Comparison of ENCODE assay signal across 8 cellular contexts in genomic region chr11:44596541-44597276, GRCh38. TPM values are rescaled to one million over a fixed set of nuclear protein-coding genes. Genes with fewer than 3 reads are reported as not detected.
A peak's percentile ranks its signal among the peaks of the same experiment; 100 is the strongest.
DNase-seq lines count a peak whose midpoint lies in the region; ATAC-seq, FAIRE-seq and TF ChIP-seq lines count a peak whose summit lies in the region.

No MANE protein-coding gene starts in this region.

- H3K4me3 ChIP-seq in endodermal cell (ENCODE audit: low read length): no peak overlapping the region

- H3K27ac ChIP-seq in endodermal cell (ENCODE audit: low read depth, low read length): no peak overlapping the region

- H3K4me1 ChIP-seq in endodermal cell (ENCODE audit: control insufficient read depth, insufficient read depth, low read length): no peaks in the 10 kb centered on the region

- no peaks in the 10 kb centered on the region for H3K36me3 ChIP-seq in endodermal cell (ENCODE audit: control insufficient read depth, insufficient read depth, low read length)

- peak; percentile 23; the same call in 1 of the 2 replicates for TF ChIP-seq POLR2A in GM12892 (IDR thresholded peaks at IDR 0.05; ENCODE audit: low read depth, low read length)

- H3K27ac Mint-ChIP-seq in endodermal cell (peak overlapping the region; percentile 35), osteocyte (ENCODE audit: unreplicated experiment) (no peak overlapping the region)

- peak; percentile 39 for ATAC-seq in HG02938 (IDR thresholded peaks at IDR 0.05; ENCODE audit: unreplicated experiment)

- FAIRE-seq in GM12892 (lab: Jason Lieb, UNC): peak; percentile 100

- H3K9ac ChIP-seq in endodermal cell (ENCODE audit: extremely low read depth, low read length, poor library complexity, severe bottlenecking): no peak overlapping the region

- no peak overlapping the region for H3K4me3 Mint-ChIP-seq in endodermal cell
- no peak overlapping the region for H3K4me3 Mint-ChIP-seq in osteocyte (ENCODE audit: unreplicated experiment)

- H3K4me1 Mint-ChIP-seq in endodermal cell: peaks cover 5% of the 10 kb centered on the region
- peaks cover 49% of the 10 kb centered on the region for H3K4me1 Mint-ChIP-seq in osteocyte (ENCODE audit: unreplicated experiment)

- no peaks in the 10 kb centered on the region for H3K27me3 Mint-ChIP-seq in endodermal cell (ENCODE audit: insufficient read depth)
- H3K27me3 Mint-ChIP-seq in osteocyte (ENCODE audit: unreplicated experiment): no peaks in the 10 kb centered on the region

- no peaks in the 10 kb centered on the region for H3K9me3 ChIP-seq in endodermal cell (ENCODE audit: control insufficient read depth, low read length)

- no peaks in the 10 kb centered on the region for H3K36me3 Mint-ChIP-seq in endodermal cell (ENCODE audit: low read depth)
- no peaks in the 10 kb centered on the region for H3K36me3 Mint-ChIP-seq in osteocyte (ENCODE audit: unreplicated experiment)

- TF ChIP-seq CTCF in endodermal cell (conservative IDR thresholded peaks at IDR 0.05): no peak
- TF ChIP-seq CTCF in osteocyte (IDR thresholded peaks at IDR 0.05): no peak

- WGBS in endodermal cell (ENCODE audit: insufficient coverage in 1 of 2, insufficient read length in 1 of 2), 2 experiments: 83 to 97% methylated on average over 11 to 12 of the region's 12 CpGs

- no peaks in the 10 kb centered on the region for H3K27me3 ChIP-seq in endodermal cell (ENCODE audit: control insufficient read depth, insufficient read depth, low read length, poor library complexity, severe bottlenecking)

- DNase-seq in GM12892 (ENCODE audit: insufficient read length) (peak; percentile 58), endodermal cell (peak; percentile 70), osteocyte (ENCODE audit: extremely low spot score, unreplicated experiment) (no peak), SHP77 (lab: John Stamatoyannopoulos, UW) (no peak), DMS153 (lab: John Stamatoyannopoulos, UW) (no peak)
- DNase-seq in activated CD4-positive, alpha-beta T cell treated with anti-CD3 and anti-CD28 coated beads for 1 hour: peak; percentile 51
- DNase-seq in stimulated activated CD4-positive, alpha-beta T cell treated with anti-CD3 and anti-CD28 coated beads, Interleukin-4, amount 100 ng/mL, for 24 hours: peak; percentile 73

- H3K9me3 Mint-ChIP-seq in endodermal cell (no peaks in the 10 kb centered on the region), osteocyte (ENCODE audit: unreplicated experiment) (no peaks in the 10 kb centered on the region)

RNA-seq across cellular contexts. Expression of gene CD82, which starts 31.2 kb away (rescaled TPM):
- 109 TPM for polyA plus RNA-seq in GM12892 (2012; ENCODE audit: missing spikeins)
- total RNA-seq in endodermal cell (1 to 10 TPM; 1.7 to 3.0 TPM), osteocyte (29.5 and 34.6 TPM in 2 replicates)
- 19.6 TPM for polyA plus RNA-seq in endodermal cell (2013, experiment 1 of 2)
- polyA plus RNA-seq in endodermal cell (2013, experiment 2 of 2): 12.6 TPM

Comparison
In these comparisons a context has a peak if more than half of its experiments do, and no peak if none do; other contexts are left out.
1. DNase-seq: peak in GM12892 (single experiment), activated CD4-positive, alpha-beta T cell treated with anti-CD3 and anti-CD28 coated beads for 1 hour (single experiment), endodermal cell (single experiment) and stimulated activated CD4-positive, alpha-beta T cell treated with anti-CD3 and anti-CD28 coated beads, Interleukin-4, amount 100 ng/mL, for 24 hours (single experiment); none in osteocyte (single experiment), SHP77 (0 of 2) and DMS153 (single experiment).